In genomic region chr1:152013664-152014237, GRCh38 we compare ENCODE assay signal across 8 cellular contexts. TPM values are rescaled to one million over a fixed set of nuclear protein-coding genes. Genes with fewer than 3 reads are reported as not detected.
DNase-seq lines count a peak whose midpoint lies in the region; ATAC-seq and TF ChIP-seq lines count a peak whose summit lies in the region.

No MANE protein-coding gene starts in this region.

- no peaks in the 10 kb centered on the region for H3K4me1 Mint-ChIP-seq in osteocyte (ENCODE audit: unreplicated experiment)
- peaks cover 3 to 5% (median 4%) of the 10 kb centered on the region in 3 donors for H3K4me1 Mint-ChIP-seq in CD8-positive, alpha-beta memory T cell
- H3K4me1 Mint-ChIP-seq in activated T-helper 17 cell treated with anti-CD3 and anti-CD28 coated beads, Interleukin-2, amount 50 U/mL, for 72 hours, result no peaks in the 10 kb centered on the region

- DNase-seq in AG09309 (ENCODE audit: low read depth) (no peak), RKO (ENCODE audit: low spot score) (peak; percentile 51), coronary artery (ENCODE audit: low spot score) (no peak), osteocyte (ENCODE audit: extremely low spot score, unreplicated experiment) (no peak), NCI-H187 treated with DMSO at 0.1 percent for 48 hours (lab: John Stamatoyannopoulos, UW) (no peak)
- DNase-seq in CD8-positive, alpha-beta memory T cell, result no peak

- H3K27ac Mint-ChIP-seq in osteocyte (ENCODE audit: unreplicated experiment), result no peak overlapping the region
- peak overlapping the region in 1 of 8 donors; percentile 24 for H3K27ac Mint-ChIP-seq in CD8-positive, alpha-beta memory T cell
- no peak overlapping the region for H3K27ac Mint-ChIP-seq in activated T-helper 17 cell treated with anti-CD3 and anti-CD28 coated beads, Interleukin-2, amount 50 U/mL, for 72 hours

- H3K4me3 Mint-ChIP-seq in osteocyte (ENCODE audit: unreplicated experiment), result no peak overlapping the region
- no peak overlapping the region for H3K4me3 Mint-ChIP-seq in CD8-positive, alpha-beta memory T cell
- H3K4me3 Mint-ChIP-seq in activated T-helper 17 cell treated with anti-CD3 and anti-CD28 coated beads, Interleukin-2, amount 50 U/mL, for 72 hours, result no peak overlapping the region

- no peaks in the 10 kb centered on the region for H3K36me3 ChIP-seq in CD8-positive, alpha-beta memory T cell (ENCODE audit: insufficient read depth, low read length)

- no peak overlapping the region for H3K4me3 ChIP-seq in AG09309 (ENCODE audit: control insufficient read depth, low read depth, low read length)
- H3K4me3 ChIP-seq in GM12875 (ENCODE audit: low read depth, low read length), result no peak overlapping the region
- no peak overlapping the region for H3K4me3 ChIP-seq in coronary artery
- H3K4me3 ChIP-seq in CD8-positive, alpha-beta memory T cell (ENCODE audit: low read length), result no peak overlapping the region

- no peaks in the 10 kb centered on the region for H3K27me3 ChIP-seq in CD8-positive, alpha-beta memory T cell (ENCODE audit: insufficient read depth, low read length, poor library complexity, severe bottlenecking)

- peak; percentile 71 for TF ChIP-seq CTCF in AG09309 (IDR thresholded peaks at IDR 0.05; ENCODE audit: control insufficient read depth, insufficient read depth, low read depth, low read length, missing control alignments)
- peak; percentile 75 for TF ChIP-seq CTCF in GM12875 (IDR thresholded peaks at IDR 0.05; ENCODE audit: borderline replicate concordance, insufficient read depth, low read depth, low read length)
- TF ChIP-seq CTCF in coronary artery (IDR thresholded peaks at IDR 0.05), result peak; percentile 13
- peak; percentile 70 for TF ChIP-seq CTCF in osteocyte (IDR thresholded peaks at IDR 0.05)

- H3K9me3 Mint-ChIP-seq in osteocyte (ENCODE audit: unreplicated experiment), result no peaks in the 10 kb centered on the region
- no peaks in the 10 kb centered on the region for H3K9me3 Mint-ChIP-seq in CD8-positive, alpha-beta memory T cell
- no peaks in the 10 kb centered on the region for H3K9me3 Mint-ChIP-seq in activated T-helper 17 cell treated with anti-CD3 and anti-CD28 coated beads, Interleukin-2, amount 50 U/mL, for 72 hours

- H3K36me3 Mint-ChIP-seq in osteocyte (ENCODE audit: unreplicated experiment), result no peaks in the 10 kb centered on the region
- H3K36me3 Mint-ChIP-seq in CD8-positive, alpha-beta memory T cell, result no peaks in the 10 kb centered on the region
- H3K36me3 Mint-ChIP-seq in activated T-helper 17 cell treated with anti-CD3 and anti-CD28 coated beads, Interleukin-2, amount 50 U/mL, for 72 hours (ENCODE audit: low read depth), result no peaks in the 10 kb centered on the region

- peaks cover 50% of the 10 kb centered on the region for H3K27me3 Mint-ChIP-seq in osteocyte (ENCODE audit: unreplicated experiment)
- H3K27me3 Mint-ChIP-seq in CD8-positive, alpha-beta memory T cell, result peaks cover 11 to 64% of the 10 kb centered on the region in 2 donors
- H3K27me3 Mint-ChIP-seq in activated T-helper 17 cell treated with anti-CD3 and anti-CD28 coated beads, Interleukin-2, amount 50 U/mL, for 72 hours, result peaks cover 3% of the 10 kb centered on the region

- no peaks in the 10 kb centered on the region for H3K4me1 ChIP-seq in CD8-positive, alpha-beta memory T cell (ENCODE audit: insufficient read depth, low read length)

- H3K27ac ChIP-seq in coronary artery, result no peak overlapping the region
- no peak overlapping the region for H3K27ac ChIP-seq in CD8-positive, alpha-beta memory T cell (ENCODE audit: low read depth, low read length)

- no peaks in the 10 kb centered on the region for H3K9me3 ChIP-seq in CD8-positive, alpha-beta memory T cell (ENCODE audit: low read length)

- CTCF ChIA-PET in CD8-positive, alpha-beta memory T cell (lab: Charles Lee), result interaction anchor here (1.0 to 8.0 kb wide), 4 partner anchors 8 to 45 kb away, joined by 3 to 41 read pairs (median 10); no protein-coding TSS in a partner anchor

- no peak for ATAC-seq in activated T-helper 17 cell treated with anti-CD3 and anti-CD28 coated beads, Interleukin-2, amount 50 U/mL, for 72 hours (replicated peaks)

- POLR2A ChIA-PET in CD8-positive, alpha-beta memory T cell (lab: Charles Lee), result no interaction called here

RNA-seq across cellular contexts. Expression of gene S100A10, which starts 20.1 kb away (rescaled TPM):
- 227 and 234 TPM in 2 replicates for total RNA-seq in osteocyte
- total RNA-seq in CD8-positive, alpha-beta memory T cell, result 100 to 1,000 TPM; 263 to 279 TPM
- 1,167 TPM for polyA plus RNA-seq in CD8-positive, alpha-beta memory T cell
- 100 to 1,000 TPM; 181 to 377 TPM for total RNA-seq in activated T-helper 17 cell treated with anti-CD3 and anti-CD28 coated beads, Interleukin-2, amount 50 U/mL, for 72 hours

RNA-seq across cellular contexts. Expression of gene S100A11, which starts 23.1 kb away (rescaled TPM):
- 443 and 446 TPM in 2 replicates for total RNA-seq in osteocyte
- total RNA-seq in CD8-positive, alpha-beta memory T cell, result 100 to 1,000 TPM; 257 to 262 TPM
- polyA plus RNA-seq in CD8-positive, alpha-beta memory T cell, result 554 TPM
- 100 to 1,000 TPM; 230 to 302 TPM for total RNA-seq in activated T-helper 17 cell treated with anti-CD3 and anti-CD28 coated beads, Interleukin-2, amount 50 U/mL, for 72 hours

Comparison
In these comparisons a context has a peak if more than half of its experiments do, and no peak if none do; other contexts are left out.
1. CTCF ChIP-seq: peak in every context shown above with its lines; median percentile 75 in GM12875; 71 in AG09309; 70 in osteocyte; 13 in coronary artery.